ENCODE assay signal across 1 cellular context in the genomic region with DNA sequence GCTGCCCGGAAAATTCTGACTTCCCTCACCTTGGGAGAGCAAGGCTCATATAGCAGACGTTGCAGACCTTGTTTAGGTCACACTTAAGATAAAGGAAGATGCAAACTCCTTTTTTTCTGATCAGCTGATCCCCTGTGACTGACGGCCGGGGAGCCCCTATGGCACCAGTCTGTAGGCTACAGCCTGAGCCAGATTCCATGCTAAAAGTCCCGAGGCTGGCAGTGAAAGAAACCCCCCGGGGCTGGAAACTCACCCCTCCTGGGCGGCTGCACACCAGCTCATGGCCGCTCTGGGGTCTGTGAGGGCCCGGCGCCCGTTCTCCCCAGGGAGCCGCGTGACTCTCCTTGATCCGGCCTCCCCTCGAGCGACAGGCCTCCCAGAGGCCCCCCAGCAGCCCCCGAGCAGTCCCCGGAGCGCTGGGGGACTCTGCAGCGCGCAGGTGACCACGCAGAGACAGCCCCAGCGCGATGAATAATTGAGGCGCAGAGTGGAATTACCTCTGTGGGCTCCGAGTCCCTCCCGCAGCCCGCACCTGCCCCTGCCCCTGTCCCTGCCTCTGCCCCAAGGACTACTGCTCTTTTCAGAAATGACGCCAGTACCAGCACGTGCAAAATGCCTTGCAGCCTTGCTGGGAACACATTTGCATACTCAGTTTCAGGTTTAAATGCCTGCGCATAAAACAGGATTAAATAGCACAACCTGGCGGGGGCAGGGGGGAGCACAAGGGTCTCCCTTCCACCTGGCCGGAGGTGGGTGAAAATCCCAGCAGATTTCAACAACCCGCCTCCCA.
TF ChIP-seq lines count a peak whose summit lies in the region.

No MANE protein-coding gene starts in this region.

TF ChIP-seq in SK-N-SH treated with all-trans-retinoic acid at 6 μM for 48 hours, 23 proteins besides CTCF, POLR2A, EP300 and RAD21 (continued from another document):
- TF ChIP-seq CREB5 (CRISPR knock-in tag; IDR thresholded peaks at IDR 0.05; ENCODE audit: low read depth): no peak
- no peak for TF ChIP-seq GLIS3 (CRISPR knock-in tag; IDR thresholded peaks at IDR 0.05)
